1 cellular context compared by ENCODE assay signal in the genomic region with DNA sequence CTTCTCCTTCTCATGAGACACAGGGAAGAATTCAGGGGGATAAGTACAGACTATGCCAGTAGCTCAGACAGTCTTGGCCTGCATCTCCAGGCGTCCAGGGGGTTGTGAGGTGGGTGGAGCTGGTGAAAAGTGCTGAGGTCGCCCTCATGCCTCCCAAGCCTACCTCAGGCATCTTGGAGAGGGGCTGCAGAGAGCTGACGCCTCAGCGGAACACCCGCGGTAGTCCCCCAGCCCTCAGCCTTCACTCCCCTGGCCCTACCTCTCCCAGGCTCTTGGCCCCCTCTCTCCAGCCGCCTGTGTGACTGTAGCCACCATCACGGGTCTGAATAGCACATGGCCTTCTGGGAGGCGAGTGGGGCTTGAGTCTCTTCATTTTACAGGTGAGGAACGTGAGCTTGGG.
TF ChIP-seq lines count a peak whose summit lies in the region.

No MANE protein-coding gene starts in this region.

TF ChIP-seq in H1, 55 proteins besides CTCF, POLR2A, EP300 and RAD21:
- no peak for TF ChIP-seq HDAC2 (IDR thresholded peaks at IDR 0.05; ENCODE audit: borderline replicate concordance in 1 of 2, low read depth in 2 of 2, low read length in 2 of 2)
- TF ChIP-seq CBX8 (IDR thresholded peaks at IDR 0.05; ENCODE audit: borderline replicate concordance, low read depth, low read length) = no peak
- no peak for TF ChIP-seq CREB1 (IDR thresholded peaks at IDR 0.05)
- TF ChIP-seq JUND (IDR thresholded peaks at IDR 0.05; ENCODE audit: low read length) = no peak
- TF ChIP-seq RNF2 (IDR thresholded peaks at IDR 0.05; ENCODE audit: borderline replicate concordance, low read depth, low read length, missing control alignments, poor library complexity, severe bottlenecking) = no peak
- TF ChIP-seq PHF8 (conservative IDR thresholded peaks at IDR 0.05; ENCODE audit: low read depth, low read length) = no peak
TF ChIP-seq in H1: peak in this region for 0.
